ENCODE assay signal across 8 cellular contexts in genomic region chr6:157323114-157323923, GRCh38. TPM values are rescaled to one million over a fixed set of nuclear protein-coding genes. Genes with fewer than 3 reads are reported as not detected.
DNase-seq lines count a peak whose midpoint lies in the region; ATAC-seq and TF ChIP-seq lines count a peak whose summit lies in the region.

TMEM242 (minus strand) TSS chr6:157323519; CDS start chr6:157323499, 20 bp downstream.

- peak; percentile 94 for TF ChIP-seq POLR2A in GM18505 (IDR thresholded peaks at IDR 0.05; ENCODE audit: borderline replicate concordance, extremely low read depth, insufficient read depth, insufficient read length)

- H3K9me3 ChIP-seq in SJSA1 (replicated peaks) (no peaks in the 10 kb centered on the region), skeletal muscle tissue (ENCODE audit: control insufficient read depth in 3 of 3, low read length in 3 of 3) (no peaks in the 10 kb centered on the region)

- H3K4me1 ChIP-seq in SJSA1 (replicated peaks) (peaks cover 17% of the 10 kb centered on the region), skeletal muscle tissue (ENCODE audit: control insufficient read depth in 3 of 3, insufficient read depth in 3 of 3, low read length in 3 of 3) (peaks cover 16 to 33% (median 26%) of the 10 kb centered on the region in 3 donors)

- H3K36me3 ChIP-seq in SJSA1 (peaks cover 11% of the 10 kb centered on the region), skeletal muscle tissue (ENCODE audit: control insufficient read depth in 3 of 3, insufficient read depth in 3 of 3, low read length in 3 of 3) (peaks cover 6 to 18% (median 11%) of the 10 kb centered on the region in 3 donors)

- peak; percentile 86 for ATAC-seq in GM18505 (IDR thresholded peaks at IDR 0.05; ENCODE audit: unreplicated experiment)
- peak; percentile 84 for ATAC-seq in HG02938 (IDR thresholded peaks at IDR 0.05; ENCODE audit: unreplicated experiment)

- peak; percentile 93 to 98 for DNase-seq in SJSA1 (ENCODE audit: low read depth in 1 of 2, low spot score in 2 of 2)
- peak; percentile 97 for DNase-seq in astrocyte of the hippocampus (ENCODE audit: low read depth, low spot score)
- no peak for DNase-seq in hypothalamus (lab: John Stamatoyannopoulos, UW)
- no peak for DNase-seq in NCI-H1436 treated with DMSO at 0.1 percent for 48 hours (lab: John Stamatoyannopoulos, UW)

- H3K27me3 ChIP-seq in SJSA1 (replicated peaks) (no peaks in the 10 kb centered on the region), skeletal muscle tissue (ENCODE audit: control insufficient read depth in 3 of 3, insufficient read depth in 3 of 3, low read length in 3 of 3) (peaks cover 0 to 2% (median 0%) of the 10 kb centered on the region in 3 donors)

- H3K27ac ChIP-seq in SJSA1 (peak within 1 kb of the TSS; percentile 68), skeletal muscle tissue (ENCODE audit: low read depth, low read length) (peak within 1 kb of the TSS; percentile 94)

- H3K4me3 ChIP-seq in SJSA1 (peak within 1 kb of the TSS; percentile 78), iPS-11a (ENCODE audit: low read depth, low read length) (peak within 1 kb of the TSS; percentile 97), skeletal muscle tissue (ENCODE audit: low read length in 3 of 3) (peak within 1 kb of the TSS; percentile 90 to 97 (median 96))

- peak within 1 kb of the TSS; percentile 92 to 99 (median 98) for H3K9ac ChIP-seq in skeletal muscle tissue (ENCODE audit: low read depth in 1 of 3, low read length in 3 of 3)

RNA-seq across cellular contexts. Expression of gene TMEM242, which starts in this region (rescaled TPM):
- total RNA-seq in SJSA1 (2014; rRNA removed; shearing (Covaris generic)) = 9.3 and 17.5 TPM in 2 replicates
- total RNA-seq in skeletal muscle tissue = 6.8 TPM

Comparison
In these comparisons a context has a peak if more than half of its experiments do, and no peak if none do; other contexts are left out.
1. DNase-seq: peak in SJSA1 (2 of 2) and astrocyte of the hippocampus (single experiment); none in hypothalamus (0 of 51) and NCI-H1436 treated with DMSO at 0.1 percent for 48 hours (single experiment).
2. Peak in every context shown above with its lines, with median percentiles within 50 percentile points of each other: H3K4me3 ChIP-seq.